12 cellular contexts compared by ENCODE assay signal in the genomic region with DNA sequence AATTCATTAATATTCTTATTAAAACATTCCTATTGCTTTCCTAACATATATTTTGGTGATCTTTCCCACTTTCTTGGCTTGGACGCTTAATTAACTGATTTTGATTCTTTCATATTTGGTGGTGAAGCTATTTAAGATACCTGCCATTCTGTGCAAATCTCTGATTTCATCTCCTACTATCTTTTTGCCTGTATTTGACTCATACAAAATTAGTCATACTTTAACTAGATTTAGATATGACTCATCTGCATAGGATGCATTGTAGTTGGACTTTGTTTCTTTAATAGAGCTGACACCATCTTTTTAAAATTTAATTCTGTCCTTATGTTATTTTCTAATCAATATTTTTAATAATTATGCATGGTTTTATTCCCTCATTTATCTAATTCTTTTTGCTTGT.
A peak's percentile ranks its signal among the peaks of the same experiment; 100 is the strongest.
DNase-seq lines count a peak whose midpoint lies in the region; ATAC-seq lines count a peak whose summit lies in the region.
"Had no signal": no experiment of that assay in that cellular context is flagged by ENCODE, and none has a peak within 500 bp of the region (broad histone marks: within the 10 kb centered on the region; RNA-seq: fewer than 3 reads in every experiment).

No MANE protein-coding gene starts in this region.

- in situ Hi-C loops in HAP-1 (cut with MboI; ENCODE audit: low sequenced_read_pairs) = loop anchor here (10.0 kb wide), 1 partner anchor 534 kb away; no protein-coding TSS in a partner anchor

- peak; percentile 61 for ATAC-seq in HG03469 (IDR thresholded peaks at IDR 0.05; ENCODE audit: unreplicated experiment)

- H3K27me3 ChIP-seq in HAP-1 (ENCODE audit: low read depth) = no peaks in the 10 kb centered on the region

- no peaks in the 10 kb centered on the region for H3K4me1 ChIP-seq in HAP-1
- H3K4me1 ChIP-seq: prostate gland had no signal

- no peaks in the 10 kb centered on the region for H3K9me3 ChIP-seq in HAP-1
- H3K9me3 ChIP-seq: prostate gland had no signal

- peak; percentile 31 for DNase-seq in GM03348 (ENCODE audit: low spot score)
- DNase-seq in astrocyte of the hippocampus (ENCODE audit: low read depth, low spot score) = peak; percentile 10
- peak; percentile 14 for DNase-seq in non-pigmented ciliary epithelial cell (ENCODE audit: low read depth)
- no peak for DNase-seq in NCI-H748 (lab: John Stamatoyannopoulos, UW; ENCODE audit: unreplicated experiment)
- DNase-seq in activated effector memory CD4-positive, alpha-beta T cell treated with anti-CD3 and anti-CD28 coated beads, Interleukin-2, amount 50 U/mL, for 16 hours = no peak
- DNase-seq in HAP-1 (ENCODE audit: low spot score in 2 of 2) = no peak
- DNase-seq: activated CD8-positive, alpha-beta memory T cell treated with anti-CD3 and anti-CD28 coated beads for 24 hours; effector memory CD4-positive, alpha-beta T cell; midbrain; stimulated activated CD4-positive, alpha-beta T cell treated with anti-CD3 and anti-CD28 coated beads, Interleukin-2, amount 100 ng/mL, for 48 hours had no signal

- no peak overlapping the region for H3K4me3 ChIP-seq in HAP-1
- H3K4me3 ChIP-seq: prostate gland had no signal

- no peaks in the 10 kb centered on the region for H3K36me3 ChIP-seq in HAP-1 (replicated peaks)
- H3K36me3 ChIP-seq: prostate gland had no signal

Comparison
In these comparisons a context has a peak if more than half of its experiments do, and no peak if none do; other contexts are left out.
1. DNase-seq: peak in GM03348 (single experiment), astrocyte of the hippocampus (single experiment) and non-pigmented ciliary epithelial cell (single experiment); none in NCI-H748 (single experiment), activated effector memory CD4-positive, alpha-beta T cell treated with anti-CD3 and anti-CD28 coated beads, Interleukin-2, amount 50 U/mL, for 16 hours (single experiment) and HAP-1 (0 of 2).